25 cellular contexts compared by ENCODE assay signal in the genomic region with DNA sequence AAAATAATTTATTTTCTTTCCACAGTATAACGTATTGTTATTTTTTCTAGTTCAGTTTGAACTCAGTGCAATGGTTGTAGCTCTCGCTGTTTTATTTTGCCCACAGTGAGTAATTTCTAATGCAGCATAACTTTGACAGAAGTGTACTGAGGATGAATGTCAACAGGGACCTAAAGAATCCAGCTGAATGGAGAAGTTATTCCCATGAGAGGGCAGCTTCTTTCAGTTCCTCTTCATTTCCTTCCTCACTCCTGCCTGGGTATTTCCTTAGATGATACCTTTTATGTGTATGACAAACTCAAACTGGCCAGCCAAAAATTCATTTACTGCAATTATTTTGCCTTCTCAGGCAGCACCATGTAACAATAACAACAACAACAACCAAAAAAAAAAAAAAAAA.
DNase-seq lines count a peak whose midpoint lies in the region; ATAC-seq, FAIRE-seq and TF ChIP-seq lines count a peak whose summit lies in the region.
"Had no signal": no experiment of that assay in that cellular context is flagged by ENCODE, and none has a peak within 500 bp of the region (broad histone marks: within the 10 kb centered on the region; RNA-seq: fewer than 3 reads in every experiment).

No MANE protein-coding gene starts in this region.

- H3K9me3 ChIP-seq in upper lobe of right lung = no peaks in the 10 kb centered on the region
- H3K9me3 ChIP-seq: mucosa of descending colon, neutrophil, tibial artery had no signal

- no peak overlapping the region for H3K4me3 ChIP-seq in brain microvascular endothelial cell (ENCODE audit: low read depth, low read length)
- no peak overlapping the region for H3K4me3 ChIP-seq in upper lobe of right lung
- H3K4me3 ChIP-seq: hepatocyte, mucosa of descending colon, tibial artery had no signal

- no peaks in the 10 kb centered on the region for H3K4me1 ChIP-seq in upper lobe of right lung
- H3K4me1 ChIP-seq: tibial artery had no signal

- peak; percentile 55 for FAIRE-seq in GM12891 (lab: Jason Lieb, UNC)
- FAIRE-seq: endothelial cell of umbilical vein, GM19239 had no signal

- intact Hi-C loops in upper lobe of right lung (cut with DNase I) (no loop called here), sciatic nerve (cut with DNase I) (no loop called here)

- TF ChIP-seq POLR2A in GM12891 (IDR thresholded peaks at IDR 0.05; ENCODE audit: low read depth, low read length) = no peak

- no peaks in the 10 kb centered on the region for H3K27me3 ChIP-seq in brain microvascular endothelial cell (replicated peaks)
- H3K27me3 ChIP-seq in upper lobe of right lung = no peaks in the 10 kb centered on the region
- H3K27me3 ChIP-seq: hepatocyte, neutrophil, tibial artery had no signal

- DNase-seq in GM12891 (ENCODE audit: insufficient read length, low spot score) (no peak), NOMO-1 treated with DMSO at 0.1 percent for 48 hours (lab: John Stamatoyannopoulos, UW; ENCODE audit: unreplicated experiment) (peak; percentile 60), brain microvascular endothelial cell (peak; percentile 10), upper lobe of right lung (no peak), sciatic nerve (ENCODE audit: low spot score) (no peak)
- DNase-seq in activated T-cell treated with anti-CD3 and anti-CD28 coated beads, Interleukin-2, amount 50 U/mL, for 48 hours = no peak
- DNase-seq: activated CD4-positive, alpha-beta T cell treated with anti-CD3 and anti-CD28 coated beads, Interleukin-2, amount 10 ng/mL, durations not matched to agents 24 days and 14 days; activated CD8-positive, alpha-beta memory T cell treated with anti-CD3 and anti-CD28 coated beads, Interleukin-2, amount 50 U/mL, for 4 hours; activated effector memory CD4-positive, alpha-beta T cell treated with Interleukin-2 at 50 U/mL for 16 hours; COR-L47; dermis blood vessel endothelial cell; GOT3; left ventricle myocardium superior; MM.1S; mucosa of descending colon; NCI-H187 treated with DMSO at 0.1 percent for 48 hours; NCI-H226; small intestine; stimulated activated CD4-positive, alpha-beta T cell treated with anti-CD3 and anti-CD28 coated beads, Interleukin-2, amount 100 ng/mL, for 48 hours; tibial artery had no signal

- H3K27ac ChIP-seq in brain microvascular endothelial cell (no peak overlapping the region), upper lobe of right lung (no peak overlapping the region)
- H3K27ac ChIP-seq: hepatocyte, neutrophil, tibial artery had no signal

- in situ Hi-C loops in brain microvascular endothelial cell (cut with HindIII; ENCODE audit: low pct_ligation_motif_present, low sequenced_read_pairs) = no loop called here

- peak; percentile 70 for ATAC-seq in upper lobe of right lung
- ATAC-seq in GM18519 (IDR thresholded peaks at IDR 0.05; ENCODE audit: low FRiP score, unreplicated experiment) = no peak
- no peak for ATAC-seq in sciatic nerve
- ATAC-seq: left ventricle myocardium superior, mucosa of descending colon had no signal

- H3K36me3 ChIP-seq in brain microvascular endothelial cell (replicated peaks) (no peaks in the 10 kb centered on the region), upper lobe of right lung (no peaks in the 10 kb centered on the region)
- H3K36me3 ChIP-seq: neutrophil, tibial artery had no signal

- no peak for TF ChIP-seq CTCF in brain microvascular endothelial cell (IDR thresholded peaks at IDR 0.05; ENCODE audit: low read depth, low read length, missing control alignments)
- no peak for TF ChIP-seq CTCF in upper lobe of right lung (IDR thresholded peaks at IDR 0.05)

TF ChIP-seq in GM12891, 5 proteins besides CTCF, POLR2A, EP300 and RAD21:
- TF ChIP-seq SPI1 (IDR thresholded peaks at IDR 0.05; ENCODE audit: low read depth, low read length) = peak; percentile 77
- TF ChIP-seq PAX5 (IDR thresholded peaks at IDR 0.05; ENCODE audit: insufficient read depth, low read length, severe bottlenecking) = no peak
- no peak for TF ChIP-seq TAF1 (IDR thresholded peaks at IDR 0.05; ENCODE audit: low read depth, low read length)

Comparison
In these comparisons a context has a peak if more than half of its experiments do, and no peak if none do; other contexts are left out.
1. DNase-seq: peak in NOMO-1 treated with DMSO at 0.1 percent for 48 hours (single experiment) and brain microvascular endothelial cell (single experiment); none in GM12891 (single experiment), upper lobe of right lung (single experiment), activated T-cell treated with anti-CD3 and anti-CD28 coated beads, Interleukin-2, amount 50 U/mL, for 48 hours (0 of 2) and sciatic nerve (single experiment).